18 cellular contexts compared by ENCODE assay signal in genomic region chr2:17934721-17935120, GRCh38. TPM values are rescaled to one million over a fixed set of nuclear protein-coding genes. Genes with fewer than 3 reads are reported as not detected.
DNase-seq lines count a peak whose midpoint lies in the region; ATAC-seq and TF ChIP-seq lines count a peak whose summit lies in the region.
"Had no signal": no experiment of that assay in that cellular context is flagged by ENCODE, and none has a peak within 500 bp of the region (broad histone marks: within the 10 kb centered on the region; RNA-seq: fewer than 3 reads in every experiment).

No MANE protein-coding gene starts in this region.

- TF ChIP-seq CTCF in heart left ventricle (IDR thresholded peaks at IDR 0.05) (no peak), upper lobe of right lung (IDR thresholded peaks at IDR 0.05) (no peak)

- no peak for TF ChIP-seq POLR2A in heart left ventricle (IDR thresholded peaks at IDR 0.05)

- H3K27me3 ChIP-seq in heart left ventricle (no peaks in the 10 kb centered on the region), adipocyte (replicated peaks; ENCODE audit: control insufficient read depth, insufficient read depth, low read length) (no peaks in the 10 kb centered on the region), upper lobe of right lung (no peaks in the 10 kb centered on the region)
- H3K27me3 ChIP-seq: right lobe of liver, SJCRH30, thyroid gland had no signal

- ATAC-seq in heart left ventricle (peak in 3 of 4 donors; percentile 49 to 87 (median 82)), Right ventricle myocardium superior (ENCODE audit: poor library complexity) (no peak), upper lobe of right lung (peak; percentile 30), GM19397 (IDR thresholded peaks at IDR 0.05; ENCODE audit: unreplicated experiment) (no peak)
- ATAC-seq: A549; naive thymus-derived CD8-positive, alpha-beta T cell; right lobe of liver had no signal

- intact Hi-C loops in heart left ventricle (cut with DNase I) (no loop called here), Right ventricle myocardium superior (cut with DNase I) (no loop called here), upper lobe of right lung (cut with DNase I) (no loop called here)

- no peak overlapping the region for H3K4me3 ChIP-seq in heart left ventricle
- H3K4me3 ChIP-seq in adipocyte (ENCODE audit: low read length), result no peak overlapping the region
- no peak overlapping the region for H3K4me3 ChIP-seq in upper lobe of right lung
- H3K4me3 ChIP-seq: A549, right lobe of liver, SJCRH30, thyroid gland had no signal

- H3K27ac ChIP-seq in heart left ventricle (peak overlapping the region in 1 of 12 donors; percentile 20), upper lobe of right lung (no peak overlapping the region)
- H3K27ac ChIP-seq: A549, right lobe of liver, SJCRH30, thyroid gland had no signal

- no peak overlapping the region for H3K9ac ChIP-seq in adipocyte (ENCODE audit: low read length)

- H3K9me3 ChIP-seq in heart left ventricle (peaks cover 0 to 15% (median 0%) of the 10 kb centered on the region in 12 donors), adipocyte (ENCODE audit: control insufficient read depth, low read length) (peaks cover 8% of the 10 kb centered on the region), upper lobe of right lung (peaks cover 8% of the 10 kb centered on the region)
- H3K9me3 ChIP-seq: A549, right lobe of liver, thyroid gland had no signal

- H3K4me1 ChIP-seq in heart left ventricle (peaks cover 0 to 12% (median 0%) of the 10 kb centered on the region in 12 donors), adipocyte (ENCODE audit: control insufficient read depth, insufficient read depth, low read length) (peaks cover under 1% of the 10 kb centered on the region), upper lobe of right lung (peaks cover 13% of the 10 kb centered on the region)
- H3K4me1 ChIP-seq: A549, right lobe of liver, SJCRH30, thyroid gland had no signal

- H3K36me3 ChIP-seq in heart left ventricle (peaks cover 0 to 16% (median 0%) of the 10 kb centered on the region in 9 donors), adipocyte (ENCODE audit: control insufficient read depth, insufficient read depth, low read length, severe bottlenecking) (no peaks in the 10 kb centered on the region), upper lobe of right lung (peaks cover 14% of the 10 kb centered on the region)
- H3K36me3 ChIP-seq: right lobe of liver had no signal

- 64 to 78% (median 76%) methylated on average over 4 of the region's 4 CpGs for WGBS in heart left ventricle, 4 donors

- DNase-seq in heart left ventricle (peak in 1 of 5 donors; percentile 50), Right ventricle myocardium superior (no peak), adipocyte (ENCODE audit: low read depth) (peak; percentile 74), glomerular visceral epithelial cell (ENCODE audit: extremely low spot score) (peak; percentile 88), upper lobe of right lung (no peak), NCI-H2029 (lab: John Stamatoyannopoulos, UW) (no peak), RKO (ENCODE audit: low spot score) (no peak)
- DNase-seq: DMS79; Kasumi-1; kidney; naive thymus-derived CD8-positive, alpha-beta T cell; NCI-H1930; NCI-H774; right lobe of liver; SJCRH30; thyroid gland had no signal

RNA-seq across cellular contexts. Expression of gene KCNS3, which starts 56.3 kb away (rescaled TPM):
- 1 to 10 TPM; 1.7 to 9.9 (median 2.7) TPM for total RNA-seq in heart left ventricle
- 1 to 10 TPM; 1.0 to 2.5 TPM for polyA plus RNA-seq in heart left ventricle
- total RNA-seq in Right ventricle myocardium superior, result 4.2 TPM
- 47.8 TPM for total RNA-seq in upper lobe of right lung
- total RNA-seq: naive thymus-derived CD8-positive, alpha-beta T cell had no signal
- polyA plus RNA-seq: naive thymus-derived CD8-positive, alpha-beta T cell had no signal

Comparison
In these comparisons a context has a peak if more than half of its experiments do, and no peak if none do; other contexts are left out.
1. ATAC-seq: peak in heart left ventricle (3 of 4) and upper lobe of right lung (single experiment); none in Right ventricle myocardium superior (single experiment) and GM19397 (single experiment).
2. DNase-seq: peak in adipocyte (single experiment) and glomerular visceral epithelial cell (single experiment); none in Right ventricle myocardium superior (single experiment), upper lobe of right lung (single experiment), NCI-H2029 (single experiment) and RKO (single experiment).